Comparison of ENCODE assay signal across 1 cellular context in the genomic region with DNA sequence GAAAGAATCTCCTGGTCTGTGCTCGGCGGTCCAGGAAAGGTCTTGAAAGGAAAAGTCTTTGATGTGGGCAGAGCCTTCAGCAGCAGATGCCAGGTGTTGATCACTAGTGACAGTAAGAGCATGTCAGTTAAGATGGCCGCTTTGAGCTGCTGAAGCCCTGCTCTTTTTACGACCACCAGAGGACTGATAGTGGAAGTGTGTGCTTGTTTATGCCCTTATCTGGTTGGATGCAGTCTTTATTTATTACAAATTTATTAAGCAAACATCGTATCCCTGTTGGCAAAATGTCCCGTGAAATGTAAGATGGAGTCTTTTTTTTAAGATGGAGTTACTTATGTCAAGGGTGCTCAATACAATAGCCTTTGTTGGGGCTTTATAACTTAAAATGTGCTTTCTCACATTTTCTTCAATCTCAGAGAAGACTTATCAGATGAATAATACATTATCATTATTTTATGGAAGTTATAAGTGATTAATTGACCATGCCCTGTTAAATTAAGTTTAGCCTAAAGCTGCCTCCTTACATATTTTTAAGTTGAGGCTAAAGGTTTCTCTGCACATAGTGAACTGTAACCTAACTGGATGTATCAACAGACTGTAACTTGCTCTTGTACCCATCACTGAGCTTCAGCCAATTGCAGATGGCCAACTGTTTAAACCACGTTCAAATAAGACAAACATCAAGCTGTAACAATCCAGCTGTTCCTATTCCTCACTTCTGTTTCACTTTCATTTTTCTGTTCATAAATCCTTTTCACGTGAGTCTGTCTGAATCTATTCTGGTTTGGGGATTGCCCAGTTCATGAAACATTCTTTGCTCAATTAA.
TF ChIP-seq lines count a peak whose summit lies in the region.

No MANE protein-coding gene starts in this region.

TF ChIP-seq in A549, 52 proteins besides CTCF, POLR2A, EP300 and RAD21 (continued from another document):
- TF ChIP-seq ZNF302 (CRISPR knock-in tag; IDR thresholded peaks at IDR 0.05) (no peak), ATOH8 (CRISPR knock-in tag; IDR thresholded peaks at IDR 0.05; ENCODE audit: low read depth) (peak; percentile 29; the same call in 1 of the 2 replicates)
